In genomic region chr2:2824588-2824987, GRCh38 we compare ENCODE assay signal across 32 cellular contexts.
"Had no signal": no experiment of that assay in that cellular context is flagged by ENCODE, and none has a peak within 500 bp of the region (broad histone marks: within the 10 kb centered on the region; RNA-seq: fewer than 3 reads in every experiment).

No MANE protein-coding gene starts in this region.

- H3K36me3 ChIP-seq: breast epithelium, Peyer's patch had no signal

- H3K4me1 ChIP-seq: body of pancreas, breast epithelium, Peyer's patch had no signal

- H3K27me3 ChIP-seq: body of pancreas, breast epithelium, Peyer's patch had no signal

- H3K4me3 Mint-ChIP-seq: activated CD4-positive, alpha-beta memory T cell treated with anti-CD3 and anti-CD28 coated beads, Interleukin-2, amount 10 ng/mL, durations not matched to agents 7 days and 5 days; activated naive CD4-positive, alpha-beta T cell treated with anti-CD3 and anti-CD28 coated beads, Interleukin-2, amount 50 U/mL, for 24 hours; activated naive CD8-positive, alpha-beta T cell treated with anti-CD3 and anti-CD28 coated beads, Interleukin-2, amount 10 ng/mL, durations not matched to agents 7 days and 5 days; activated T-cell treated with anti-CD3 and anti-CD28 coated beads, Interleukin-2, amount 50 U/mL, for 24 hours had no signal

- H3K4me1 Mint-ChIP-seq: activated CD4-positive, alpha-beta memory T cell treated with anti-CD3 and anti-CD28 coated beads, Interleukin-2, amount 10 ng/mL, durations not matched to agents 7 days and 5 days; activated naive CD4-positive, alpha-beta T cell treated with anti-CD3 and anti-CD28 coated beads, Interleukin-2, amount 50 U/mL, for 24 hours; activated naive CD8-positive, alpha-beta T cell treated with anti-CD3 and anti-CD28 coated beads, Interleukin-2, amount 10 ng/mL, durations not matched to agents 7 days and 5 days had no signal

- H3K27ac Mint-ChIP-seq: activated CD4-positive, alpha-beta memory T cell treated with anti-CD3 and anti-CD28 coated beads, Interleukin-2, amount 10 ng/mL, durations not matched to agents 7 days and 5 days; activated naive CD4-positive, alpha-beta T cell treated with anti-CD3 and anti-CD28 coated beads, Interleukin-2, amount 50 U/mL, for 24 hours; activated naive CD8-positive, alpha-beta T cell treated with anti-CD3 and anti-CD28 coated beads, Interleukin-2, amount 10 ng/mL, durations not matched to agents 7 days and 5 days; activated T-cell treated with anti-CD3 and anti-CD28 coated beads, Interleukin-2, amount 50 U/mL, for 24 hours; activated T-helper 2 cell treated with anti-CD3 and anti-CD28 coated beads, Interferon-gamma antibody, Interleukin-2, Interleukin-4, amounts not matched to agents 10 μg/mL and 5 μg/mL and 100 μg/mL, durations not matched to agents 14 hours and 24 hours and 36 hours had no signal

- DNase-seq: activated CD4-positive, alpha-beta memory T cell treated with anti-CD3 and anti-CD28 coated beads, Interleukin-2, amount 10 ng/mL, durations not matched to agents 7 days and 5 days; activated CD4-positive, alpha-beta T cell treated with anti-CD3 and anti-CD28 coated beads for 1 hour; activated CD4-positive, alpha-beta T cell treated with anti-CD3 and anti-CD28 coated beads for 48 hours; activated CD4-positive, CD25-positive, alpha-beta regulatory T cell; activated gamma-delta T cell; activated naive CD4-positive, alpha-beta T cell treated with Interleukin-2 at 50 U/mL for 16 hours; activated naive CD8-positive, alpha-beta T cell treated with anti-CD3 and anti-CD28 coated beads, Interleukin-2, amount 10 ng/mL, durations not matched to agents 7 days and 5 days; activated T-cell treated with anti-CD3 and anti-CD28 coated beads, Interleukin-2, amount 50 U/mL, for 24 hours; body of pancreas; NCI-H1105; NCI-H1417 treated with DMSO at 0.1 percent for 48 hours; NCI-H1694; NCI-H1930; NCI-H2081 treated with DMSO at 0.1 percent for 48 hours; NCI-H510A; NCI-H526; NCI-H748 treated with DMSO at 0.1 percent for 48 hours; NK-92 treated with Interleukin-12 subunit alpha and Interleukin-12 subunit beta, amount 100 ng/mL, for 24 hours; PC-3; RPMI8226; SIG-M5; SW 1271; T-helper 1 cell; T-helper 2 cell; T-helper 9 cell had no signal

- H3K4me3 ChIP-seq: body of pancreas, breast epithelium, K562, Peyer's patch had no signal

- H3K27ac ChIP-seq: body of pancreas, breast epithelium, Peyer's patch, VCaP had no signal

- ATAC-seq: body of pancreas, K562, PC-3, SK-N-SH treated with all-trans-retinoic acid at 6 μM for 48 hours had no signal

- H3K36me3 Mint-ChIP-seq: activated naive CD4-positive, alpha-beta T cell treated with anti-CD3 and anti-CD28 coated beads, Interleukin-2, amount 50 U/mL, for 24 hours; activated naive CD8-positive, alpha-beta T cell treated with anti-CD3 and anti-CD28 coated beads, Interleukin-2, amount 10 ng/mL, durations not matched to agents 7 days and 5 days had no signal

- H3K9me3 ChIP-seq: body of pancreas had no signal
